In the genomic region with DNA sequence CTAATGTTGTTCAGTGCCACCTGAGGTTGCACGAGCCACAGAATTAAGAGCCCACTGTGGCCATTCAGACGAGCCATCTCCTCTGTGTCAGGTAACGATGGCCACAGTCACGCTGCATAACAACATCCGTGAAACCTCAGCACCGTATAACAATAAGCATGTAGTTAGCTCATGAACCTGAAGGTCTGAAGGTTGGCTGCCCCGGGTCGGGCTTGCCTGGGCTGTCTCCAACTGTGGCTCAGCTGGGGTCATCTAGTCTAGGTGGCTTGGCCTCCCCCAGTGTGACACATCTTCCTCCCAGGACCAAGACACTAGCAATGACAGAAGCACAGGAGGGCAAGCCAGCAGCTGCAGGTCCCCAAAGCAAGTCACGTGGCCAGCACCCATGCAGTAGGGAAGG, we compare ENCODE assay signal across 23 cellular contexts.
DNase-seq lines count a peak whose midpoint lies in the region; ATAC-seq, FAIRE-seq and TF ChIP-seq lines count a peak whose summit lies in the region.
"Had no signal": no experiment of that assay in that cellular context is flagged by ENCODE, and none has a peak within 500 bp of the region (broad histone marks: within the 10 kb centered on the region; RNA-seq: fewer than 3 reads in every experiment).

No MANE protein-coding gene starts in this region.

- DNase-seq in activated effector memory CD4-positive, alpha-beta T cell treated with anti-CD3 and anti-CD28 coated beads, Interleukin-2, amount 50 U/mL, for 16 hours, result peak; percentile 22
- DNase-seq in activated effector memory CD4-positive, alpha-beta T cell treated with Interleukin-2 at 50 U/mL for 16 hours, result no peak
- DNase-seq in GM13976 (ENCODE audit: low spot score) (peak; percentile 11), urothelium cell line (ENCODE audit: low spot score) (no peak), activated gamma-delta T cell (lab: John Stamatoyannopoulos, UW) (no peak)
- DNase-seq in stimulated activated CD4-positive, alpha-beta T cell treated with anti-CD3 and anti-CD28 coated beads, Interleukin-2, amount 100 ng/mL, for 48 hours, result no peak
- no peak for DNase-seq in effector CD8-positive, alpha-beta T cell (lab: John Stamatoyannopoulos, UW)
- DNase-seq: CD4-positive, alpha-beta memory T cell; COR-L47; HFFc6; IMR-90; MM.1S; NCI-H1417; NCI-H1694; NCI-H2081; NCI-H2171; NCI-H226; NCI-H510A; NCI-H69; SHP77 treated with DMSO at 0.1 percent for 48 hours had no signal

- in situ Hi-C loops in GM13976 (cut with MboI; ENCODE audit: low sequenced_read_pairs, unreplicated experiment), result no loop called here

- TF ChIP-seq CTCF in GM13976 (IDR thresholded peaks at IDR 0.05; ENCODE audit: borderline replicate concordance, control extremely low read depth, extremely low read depth, insufficient read depth, missing control alignments), result no peak

- FAIRE-seq in urothelium cell line (lab: Jason Lieb, UNC), result peak; percentile 62
- FAIRE-seq: G401.6, GM12878 had no signal

- ATAC-seq in esophagus mucosa, result peak; percentile 7
- ATAC-seq: GM12878 had no signal

Comparison
In these comparisons a context has a peak if more than half of its experiments do, and no peak if none do; other contexts are left out.
1. DNase-seq: peak in activated effector memory CD4-positive, alpha-beta T cell treated with anti-CD3 and anti-CD28 coated beads, Interleukin-2, amount 50 U/mL, for 16 hours (single experiment) and GM13976 (single experiment); none in activated effector memory CD4-positive, alpha-beta T cell treated with Interleukin-2 at 50 U/mL for 16 hours (single experiment), urothelium cell line (single experiment), stimulated activated CD4-positive, alpha-beta T cell treated with anti-CD3 and anti-CD28 coated beads, Interleukin-2, amount 100 ng/mL, for 48 hours (0 of 2), effector CD8-positive, alpha-beta T cell (single experiment) and activated gamma-delta T cell (single experiment).